Comparison of ENCODE assay signal across 16 cellular contexts in the genomic region with DNA sequence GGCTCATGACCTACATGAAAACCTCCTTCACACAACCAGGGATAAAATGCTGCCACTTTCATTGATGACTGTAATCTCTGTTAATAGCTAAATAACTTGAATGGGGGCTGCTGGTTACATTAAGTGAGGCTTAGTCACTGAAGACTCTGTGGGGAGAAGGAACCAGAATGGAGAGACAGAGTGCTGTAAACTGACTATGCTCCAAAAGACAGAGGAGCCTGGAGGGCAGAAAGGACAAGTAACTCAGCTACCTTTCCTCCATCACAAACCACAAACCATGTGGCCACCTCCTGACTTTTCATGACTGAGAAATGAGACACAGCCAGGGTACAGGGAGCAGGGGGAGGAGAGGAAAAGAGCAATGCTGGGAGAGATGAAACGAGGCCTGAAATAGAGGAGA.
DNase-seq lines count a peak whose midpoint lies in the region; ATAC-seq, FAIRE-seq and TF ChIP-seq lines count a peak whose summit lies in the region.
"Had no signal": no experiment of that assay in that cellular context is flagged by ENCODE, and none has a peak within 500 bp of the region (broad histone marks: within the 10 kb centered on the region; RNA-seq: fewer than 3 reads in every experiment).

No MANE protein-coding gene starts in this region.

- H3K9ac ChIP-seq in astrocyte (ENCODE audit: low read length): no peak overlapping the region

- no peaks in the 10 kb centered on the region for H3K9me3 ChIP-seq in astrocyte (ENCODE audit: insufficient read depth, low read depth, low read length)

- no peaks in the 10 kb centered on the region for H3K36me3 ChIP-seq in astrocyte (ENCODE audit: insufficient read depth, low read length)

- no peaks in the 10 kb centered on the region for H3K27me3 Mint-ChIP-seq in astrocyte (ENCODE audit: low read depth, unreplicated experiment)
- H3K27me3 Mint-ChIP-seq in glutamatergic neuron (ENCODE audit: unreplicated experiment): peaks cover 3% of the 10 kb centered on the region
- no peaks in the 10 kb centered on the region for H3K27me3 Mint-ChIP-seq in activated CD8-positive, alpha-beta memory T cell treated with anti-CD3 and anti-CD28 coated beads, Interleukin-2, amount 10 ng/mL, durations not matched to agents 7 days and 5 days

- CTCF ChIA-PET in activated CD8-positive, alpha-beta memory T cell treated with anti-CD3 and anti-CD28 coated beads, Interleukin-2, amount 10 ng/mL, durations not matched to agents 7 days and 5 days (lab: Charles Lee): no interaction called here

- H3K4me1 Mint-ChIP-seq in astrocyte (ENCODE audit: low read depth, unreplicated experiment): peaks cover 51% of the 10 kb centered on the region
- H3K4me1 Mint-ChIP-seq in glutamatergic neuron (ENCODE audit: low read depth, unreplicated experiment): peaks cover 3% of the 10 kb centered on the region
- H3K4me1 Mint-ChIP-seq in activated CD8-positive, alpha-beta memory T cell treated with anti-CD3 and anti-CD28 coated beads, Interleukin-2, amount 10 ng/mL, durations not matched to agents 7 days and 5 days: no peaks in the 10 kb centered on the region
- H3K4me1 Mint-ChIP-seq: CD8-positive, alpha-beta memory T cell had no signal

- H3K27ac ChIP-seq in astrocyte (ENCODE audit: low read depth, low read length): no peak overlapping the region

- H3K27ac Mint-ChIP-seq in astrocyte (ENCODE audit: unreplicated experiment) (peak overlapping the region; percentile 73), glutamatergic neuron (ENCODE audit: unreplicated experiment) (no peak overlapping the region)
- H3K27ac Mint-ChIP-seq in activated CD8-positive, alpha-beta memory T cell treated with anti-CD3 and anti-CD28 coated beads, Interleukin-2, amount 10 ng/mL, durations not matched to agents 7 days and 5 days: no peak overlapping the region
- H3K27ac Mint-ChIP-seq: CD8-positive, alpha-beta memory T cell; HFFc6 had no signal

- H3K4me3 Mint-ChIP-seq in astrocyte (ENCODE audit: unreplicated experiment) (no peak overlapping the region), glutamatergic neuron (ENCODE audit: unreplicated experiment) (peak overlapping the region; percentile 20)
- no peak overlapping the region for H3K4me3 Mint-ChIP-seq in activated CD8-positive, alpha-beta memory T cell treated with anti-CD3 and anti-CD28 coated beads, Interleukin-2, amount 10 ng/mL, durations not matched to agents 7 days and 5 days
- H3K4me3 Mint-ChIP-seq: CD8-positive, alpha-beta memory T cell; HFFc6 had no signal

- FAIRE-seq in astrocyte (lab: Jason Lieb, UNC): no peak
- FAIRE-seq: H1 had no signal

- no peak for ATAC-seq in GM21737 (IDR thresholded peaks at IDR 0.05; ENCODE audit: unreplicated experiment)
- no peak for ATAC-seq in activated CD8-positive, alpha-beta memory T cell treated with anti-CD3 and anti-CD28 coated beads, Interleukin-2, amount 10 ng/mL, durations not matched to agents 7 days and 5 days

- H2AFZ ChIP-seq in astrocyte (ENCODE audit: low read depth, low read length): peak overlapping the region; percentile 49

- no peaks in the 10 kb centered on the region for H3K79me2 ChIP-seq in astrocyte (ENCODE audit: insufficient read depth, low read length)

- TF ChIP-seq CTCF in astrocyte (IDR thresholded peaks at IDR 0.05; ENCODE audit: insufficient read depth, low read depth, low read length) (no peak), glutamatergic neuron (IDR thresholded peaks at IDR 0.05; ENCODE audit: partially characterized antibody, unreplicated experiment) (no peak)

- no peak overlapping the region for H3K4me3 ChIP-seq in astrocyte (ENCODE audit: insufficient read depth, low read depth, low read length)

- H3K9me3 Mint-ChIP-seq in astrocyte (ENCODE audit: unreplicated experiment): no peaks in the 10 kb centered on the region
- peaks cover 2% of the 10 kb centered on the region for H3K9me3 Mint-ChIP-seq in glutamatergic neuron (ENCODE audit: unreplicated experiment)
- no peaks in the 10 kb centered on the region for H3K9me3 Mint-ChIP-seq in activated CD8-positive, alpha-beta memory T cell treated with anti-CD3 and anti-CD28 coated beads, Interleukin-2, amount 10 ng/mL, durations not matched to agents 7 days and 5 days (ENCODE audit: low read depth)
- H3K9me3 Mint-ChIP-seq: CD8-positive, alpha-beta memory T cell had no signal

- no peaks in the 10 kb centered on the region for H4K20me1 ChIP-seq in astrocyte (ENCODE audit: insufficient read depth, low read length)

- H3K4me1 ChIP-seq in astrocyte (ENCODE audit: insufficient read depth, low read length): peaks cover 16% of the 10 kb centered on the region

- peak overlapping the region; percentile 30 for H3K4me2 ChIP-seq in astrocyte (ENCODE audit: low read length)

- peaks cover 3% of the 10 kb centered on the region for H3K36me3 Mint-ChIP-seq in astrocyte (ENCODE audit: low read depth, unreplicated experiment)
- no peaks in the 10 kb centered on the region for H3K36me3 Mint-ChIP-seq in glutamatergic neuron (ENCODE audit: unreplicated experiment)
- no peaks in the 10 kb centered on the region for H3K36me3 Mint-ChIP-seq in activated CD8-positive, alpha-beta memory T cell treated with anti-CD3 and anti-CD28 coated beads, Interleukin-2, amount 10 ng/mL, durations not matched to agents 7 days and 5 days
- H3K36me3 Mint-ChIP-seq: CD8-positive, alpha-beta memory T cell had no signal

- H3K27me3 ChIP-seq in astrocyte (ENCODE audit: insufficient read depth, low read length): no peaks in the 10 kb centered on the region

- DNase-seq in M059J (ENCODE audit: low read depth) (peak; percentile 84), astrocyte (ENCODE audit: low read depth) (peak; percentile 59), glutamatergic neuron (no peak), renal cortical epithelial cell (ENCODE audit: low read depth) (peak; percentile 94)
- DNase-seq in stimulated activated CD4-positive, alpha-beta T cell treated with anti-CD3 and anti-CD28 coated beads, Interleukin-15, amount 100 ng/mL, for 24 hours: no peak
- DNase-seq in activated CD8-positive, alpha-beta memory T cell treated with anti-CD3 and anti-CD28 coated beads, Interleukin-2, amount 10 ng/mL, durations not matched to agents 7 days and 5 days: no peak
- DNase-seq: CD8-positive, alpha-beta memory T cell; DMS 273 treated with DMSO at 0.1 percent for 48 hours; HFFc6; Karpas-422; NCI-H1436; NCI-H2029 treated with DMSO at 0.1 percent for 48 hours; NCI-H510A treated with DMSO at 0.1 percent for 48 hours; RPMI8226 had no signal

Comparison
In these comparisons a context has a peak if more than half of its experiments do, and no peak if none do; other contexts are left out.
1. DNase-seq: peak in M059J (single experiment), astrocyte (single experiment) and renal cortical epithelial cell (single experiment); none in glutamatergic neuron (single experiment), stimulated activated CD4-positive, alpha-beta T cell treated with anti-CD3 and anti-CD28 coated beads, Interleukin-15, amount 100 ng/mL, for 24 hours (single experiment) and activated CD8-positive, alpha-beta memory T cell treated with anti-CD3 and anti-CD28 coated beads, Interleukin-2, amount 10 ng/mL, durations not matched to agents 7 days and 5 days (single experiment).